8 cellular contexts compared by ENCODE assay signal in genomic region chr1:113389953-113390834, GRCh38. TPM values are rescaled to one million over a fixed set of nuclear protein-coding genes. Genes with fewer than 3 reads are reported as not detected.
DNase-seq lines count a peak whose midpoint lies in the region; ATAC-seq, FAIRE-seq and TF ChIP-seq lines count a peak whose summit lies in the region.

Gene MAGI3, plus strand, starts transcription at chr1:113390515. Its CDS starts 519 bp downstream, at chr1:113391034.

- no peak for TF ChIP-seq POLR2A in GM12891 (IDR thresholded peaks at IDR 0.05; ENCODE audit: low read depth, low read length)

- FAIRE-seq in GM12891 (lab: Jason Lieb, UNC), result peak; percentile 43

- H3K27ac ChIP-seq in left ventricle myocardium inferior (replicated peaks) (peak within 1 kb of the TSS; percentile 91), upper lobe of right lung (peak within 1 kb of the TSS; percentile 86)

- H3K4me3 Mint-ChIP-seq in T-helper 1 cell treated with Interleukin-12 subunit alpha and Interleukin-12 subunit beta and Interleukin-4 antibody, amounts not matched to agents 30 μg/mL and 1 μg/mL, for 36 hours, result peak within 1 kb of the TSS; percentile 91
- H3K4me3 Mint-ChIP-seq in progenitor cell of endocrine pancreas (ENCODE audit: low read depth), result peak within 1 kb of the TSS; percentile 79

- H3K4me3 ChIP-seq in left ventricle myocardium inferior, result peak within 1 kb of the TSS; percentile 86
- H3K4me3 ChIP-seq in upper lobe of right lung, result peak within 1 kb of the TSS; percentile 87

- no peaks in the 10 kb centered on the region for H3K36me3 Mint-ChIP-seq in T-helper 1 cell treated with Interleukin-12 subunit alpha and Interleukin-12 subunit beta and Interleukin-4 antibody, amounts not matched to agents 30 μg/mL and 1 μg/mL, for 36 hours (ENCODE audit: low read depth)
- no peaks in the 10 kb centered on the region for H3K36me3 Mint-ChIP-seq in progenitor cell of endocrine pancreas (ENCODE audit: insufficient read depth)

- H3K36me3 ChIP-seq in left ventricle myocardium inferior (no peaks in the 10 kb centered on the region), upper lobe of right lung (no peaks in the 10 kb centered on the region)

- peaks cover 30% of the 10 kb centered on the region for H3K27me3 Mint-ChIP-seq in T-helper 1 cell treated with Interleukin-12 subunit alpha and Interleukin-12 subunit beta and Interleukin-4 antibody, amounts not matched to agents 30 μg/mL and 1 μg/mL, for 36 hours (ENCODE audit: low read depth)
- H3K27me3 Mint-ChIP-seq in progenitor cell of endocrine pancreas, result no peaks in the 10 kb centered on the region

- no peak for TF ChIP-seq CTCF in left ventricle myocardium inferior (IDR thresholded peaks at IDR 0.05; ENCODE audit: borderline replicate concordance)
- TF ChIP-seq CTCF in progenitor cell of endocrine pancreas (IDR thresholded peaks at IDR 0.05; ENCODE audit: unreplicated experiment), result no peak
- no peak for TF ChIP-seq CTCF in upper lobe of right lung (IDR thresholded peaks at IDR 0.05)

- H3K9me3 Mint-ChIP-seq in T-helper 1 cell treated with Interleukin-12 subunit alpha and Interleukin-12 subunit beta and Interleukin-4 antibody, amounts not matched to agents 30 μg/mL and 1 μg/mL, for 36 hours, result peaks cover 4% of the 10 kb centered on the region
- peaks cover 3% of the 10 kb centered on the region for H3K9me3 Mint-ChIP-seq in progenitor cell of endocrine pancreas (ENCODE audit: low read depth)

- H3K9me3 ChIP-seq in left ventricle myocardium inferior (replicated peaks) (peaks cover 5% of the 10 kb centered on the region), upper lobe of right lung (no peaks in the 10 kb centered on the region)

- peak within 1 kb of the TSS; percentile 87 for H3K27ac Mint-ChIP-seq in T-helper 1 cell treated with Interleukin-12 subunit alpha and Interleukin-12 subunit beta and Interleukin-4 antibody, amounts not matched to agents 30 μg/mL and 1 μg/mL, for 36 hours
- H3K27ac Mint-ChIP-seq in progenitor cell of endocrine pancreas, result peak within 1 kb of the TSS; percentile 93

- H3K4me1 Mint-ChIP-seq in T-helper 1 cell treated with Interleukin-12 subunit alpha and Interleukin-12 subunit beta and Interleukin-4 antibody, amounts not matched to agents 30 μg/mL and 1 μg/mL, for 36 hours (ENCODE audit: low read depth), result peaks cover 23% of the 10 kb centered on the region
- H3K4me1 Mint-ChIP-seq in progenitor cell of endocrine pancreas (ENCODE audit: low read depth), result peaks cover 33% of the 10 kb centered on the region

- peak; percentile 98 for ATAC-seq in HG02852 (IDR thresholded peaks at IDR 0.05; ENCODE audit: unreplicated experiment)
- peak; percentile 96 for ATAC-seq in upper lobe of right lung

- DNase-seq in GM12891 (ENCODE audit: insufficient read length, low spot score) (peak; percentile 83), NCI-H146 (lab: John Stamatoyannopoulos, UW) (peak; percentile 98), amygdala (lab: John Stamatoyannopoulos, UW) (peak; percentile 48 to 98 (median 94)), left ventricle myocardium inferior (peak; percentile 97), progenitor cell of endocrine pancreas (ENCODE audit: low spot score, unreplicated experiment) (peak; percentile 98), upper lobe of right lung (peak; percentile 99)

- H3K27me3 ChIP-seq in left ventricle myocardium inferior (ENCODE audit: low read depth) (no peaks in the 10 kb centered on the region), upper lobe of right lung (no peaks in the 10 kb centered on the region)

- intact Hi-C loops in left ventricle myocardium inferior (cut with micrococcal nuclease) (no loop called here), upper lobe of right lung (cut with DNase I) (no loop called here)

- H3K4me1 ChIP-seq in left ventricle myocardium inferior (peaks cover 51% of the 10 kb centered on the region), upper lobe of right lung (peaks cover 12% of the 10 kb centered on the region)

TF ChIP-seq in GM12891, 5 proteins besides CTCF, POLR2A, EP300 and RAD21:
- TF ChIP-seq SPI1 (IDR thresholded peaks at IDR 0.05; ENCODE audit: low read depth, low read length) (no peak), TAF1 (IDR thresholded peaks at IDR 0.05; ENCODE audit: low read depth, low read length) (no peak), PAX5 (IDR thresholded peaks at IDR 0.05; ENCODE audit: insufficient read depth, low read length, severe bottlenecking) (no peak), POLR2AphosphoS5 (IDR thresholded peaks at IDR 0.05; ENCODE audit: low read depth, low read length) (no peak), POU2F2 (IDR thresholded peaks at IDR 0.05; ENCODE audit: low read depth, low read length) (no peak)
TF ChIP-seq in GM12891: peak in this region for 0.

RNA-seq across cellular contexts. Expression of gene MAGI3, which starts in this region (rescaled TPM):
- 0.09 TPM for polyA plus RNA-seq in GM12891 (2012; ENCODE audit: low read depth, missing spikeins)
- total RNA-seq in left ventricle myocardium inferior, result 5.4 TPM
- 23.6 and 23.7 TPM in 2 replicates for total RNA-seq in progenitor cell of endocrine pancreas
- 70.5 TPM for total RNA-seq in upper lobe of right lung

Comparison
In these comparisons a context has a peak if more than half of its experiments do, and no peak if none do; other contexts are left out.
1. Peak in every context shown above with its lines: DNase-seq, ATAC-seq, H3K4me3 ChIP-seq and H3K27ac ChIP-seq.